Comparison of ENCODE assay signal across 1 cellular context in the genomic region with DNA sequence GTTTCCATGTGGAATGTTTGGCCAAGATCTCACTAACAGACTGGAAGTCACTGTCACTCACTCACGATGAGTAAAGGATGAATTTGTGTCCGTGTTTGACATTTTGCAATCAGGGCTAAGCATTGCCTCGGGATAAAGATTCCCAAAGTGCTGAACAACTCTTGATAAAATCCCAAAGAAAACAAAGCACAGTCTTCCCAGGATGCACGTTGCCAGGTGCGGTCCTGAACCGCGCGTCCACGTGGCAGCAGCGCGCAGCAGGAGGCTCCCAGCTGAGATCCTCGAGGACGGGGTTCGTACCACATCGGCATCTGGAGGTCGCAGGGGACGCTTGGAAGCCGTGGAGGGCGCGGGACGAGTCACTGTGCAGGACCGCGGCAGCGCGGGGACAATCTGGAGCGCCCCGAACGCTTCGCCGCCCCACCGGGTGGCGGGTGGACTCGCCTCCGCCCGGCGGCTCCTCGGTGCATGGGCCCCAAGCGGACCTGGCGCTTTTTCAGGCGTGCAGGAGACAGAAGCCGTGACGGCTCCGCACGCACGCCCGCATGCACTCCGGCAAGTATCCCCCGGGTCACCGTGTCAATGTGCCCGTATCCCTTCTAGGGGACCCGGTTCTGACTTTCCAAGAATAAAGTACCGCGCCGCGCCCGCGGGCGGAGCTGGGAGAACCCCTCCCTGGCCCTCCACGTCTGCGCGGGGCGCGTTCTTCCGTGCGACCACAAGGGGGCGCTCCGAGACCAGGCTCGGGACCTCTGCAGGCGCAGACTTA.
TF ChIP-seq lines count a peak whose summit lies in the region.

No MANE protein-coding gene starts in this region.

TF ChIP-seq in HepG2, 621 proteins besides CTCF, POLR2A, EP300 and RAD21 (continued from another document and continues in another):
- no peak; the same call in 1 of the 2 replicates for TF ChIP-seq ZNF816 (CRISPR knock-in tag; IDR thresholded peaks at IDR 0.05; ENCODE audit: borderline replicate concordance)
- TF ChIP-seq, protein P1, sequence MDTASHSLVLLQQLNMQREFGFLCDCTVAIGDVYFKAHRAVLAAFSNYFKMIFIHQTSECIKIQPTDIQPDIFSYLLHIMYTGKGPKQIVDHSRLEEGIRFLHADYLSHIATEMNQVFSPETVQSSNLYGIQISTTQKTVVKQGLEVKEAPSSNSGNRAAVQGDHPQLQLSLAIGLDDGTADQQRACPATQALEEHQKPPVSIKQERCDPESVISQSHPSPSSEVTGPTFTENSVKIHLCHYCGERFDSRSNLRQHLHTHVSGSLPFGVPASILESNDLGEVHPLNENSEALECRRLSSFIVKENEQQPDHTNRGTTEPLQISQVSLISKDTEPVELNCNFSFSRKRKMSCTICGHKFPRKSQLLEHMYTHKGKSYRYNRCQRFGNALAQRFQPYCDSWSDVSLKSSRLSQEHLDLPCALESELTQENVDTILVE (CRISPR knock-in tag; IDR thresholded peaks at IDR 0.05) = peak; percentile 37; the same call in 1 of the 2 replicates
- TF ChIP-seq, protein P2, sequence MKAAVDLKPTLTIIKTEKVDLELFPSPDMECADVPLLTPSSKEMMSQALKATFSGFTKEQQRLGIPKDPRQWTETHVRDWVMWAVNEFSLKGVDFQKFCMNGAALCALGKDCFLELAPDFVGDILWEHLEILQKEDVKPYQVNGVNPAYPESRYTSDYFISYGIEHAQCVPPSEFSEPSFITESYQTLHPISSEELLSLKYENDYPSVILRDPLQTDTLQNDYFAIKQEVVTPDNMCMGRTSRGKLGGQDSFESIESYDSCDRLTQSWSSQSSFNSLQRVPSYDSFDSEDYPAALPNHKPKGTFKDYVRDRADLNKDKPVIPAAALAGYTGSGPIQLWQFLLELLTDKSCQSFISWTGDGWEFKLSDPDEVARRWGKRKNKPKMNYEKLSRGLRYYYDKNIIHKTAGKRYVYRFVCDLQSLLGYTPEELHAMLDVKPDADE (CRISPR knock-in tag; IDR thresholded peaks at IDR 0.05) = peak; percentile 89; the same call in 1 of the 2 replicates
- TF ChIP-seq SMAD9 (CRISPR knock-in tag; IDR thresholded peaks at IDR 0.05) = 0 out of 2 replicates have a peak, but pooled peaks have one; percentile 80
- no peak for TF ChIP-seq NPAS2 (CRISPR knock-in tag; IDR thresholded peaks at IDR 0.05; ENCODE audit: borderline replicate concordance)
- TF ChIP-seq ZNF121 (CRISPR knock-in tag; IDR thresholded peaks at IDR 0.05) = peak; percentile 26; the same call in 1 of the 2 replicates
- peak; percentile 84; the same call in 1 of the 2 replicates for TF ChIP-seq ZNF569 (CRISPR knock-in tag; IDR thresholded peaks at IDR 0.05; ENCODE audit: borderline replicate concordance)
- TF ChIP-seq ZNF24 (IDR thresholded peaks at IDR 0.05) = no peak
- no peak for TF ChIP-seq GPN1 (CRISPR knock-in tag; IDR thresholded peaks at IDR 0.05; ENCODE audit: borderline replicate concordance)
- TF ChIP-seq ZNF430 (CRISPR knock-in tag; IDR thresholded peaks at IDR 0.05) = peak; percentile 98
- TF ChIP-seq ZNF614 (CRISPR knock-in tag; IDR thresholded peaks at IDR 0.05; ENCODE audit: borderline replicate concordance) = 0 out of 2 replicates have a peak, but pooled peaks have one; percentile 3
- TF ChIP-seq, protein P3, sequence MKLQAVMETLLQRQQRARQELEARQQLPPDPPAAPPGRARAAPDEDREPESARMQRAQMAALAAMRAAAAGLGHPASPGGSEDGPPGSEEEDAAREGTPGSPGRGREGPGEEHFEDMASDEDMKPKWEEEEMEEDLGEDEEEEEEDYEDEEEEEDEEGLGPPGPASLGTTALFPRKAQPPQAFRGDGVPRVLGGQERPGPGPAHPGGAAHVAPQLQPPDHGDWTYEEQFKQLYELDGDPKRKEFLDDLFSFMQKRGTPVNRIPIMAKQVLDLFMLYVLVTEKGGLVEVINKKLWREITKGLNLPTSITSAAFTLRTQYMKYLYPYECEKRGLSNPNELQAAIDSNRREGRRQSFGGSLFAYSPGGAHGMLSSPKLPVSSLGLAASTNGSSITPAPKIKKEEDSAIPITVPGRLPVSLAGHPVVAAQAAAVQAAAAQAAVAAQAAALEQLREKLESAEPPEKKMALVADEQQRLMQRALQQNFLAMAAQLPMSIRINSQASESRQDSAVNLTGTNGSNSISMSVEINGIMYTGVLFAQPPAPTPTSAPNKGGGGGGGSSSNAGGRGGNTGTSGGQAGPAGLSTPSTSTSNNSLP (IDR thresholded peaks at IDR 0.05; ENCODE audit: low read depth, low read length) = no peak
- TF ChIP-seq ZNF282 (IDR thresholded peaks at IDR 0.05; ENCODE audit: partially characterized antibody) = no peak
- TF ChIP-seq, protein P4, sequence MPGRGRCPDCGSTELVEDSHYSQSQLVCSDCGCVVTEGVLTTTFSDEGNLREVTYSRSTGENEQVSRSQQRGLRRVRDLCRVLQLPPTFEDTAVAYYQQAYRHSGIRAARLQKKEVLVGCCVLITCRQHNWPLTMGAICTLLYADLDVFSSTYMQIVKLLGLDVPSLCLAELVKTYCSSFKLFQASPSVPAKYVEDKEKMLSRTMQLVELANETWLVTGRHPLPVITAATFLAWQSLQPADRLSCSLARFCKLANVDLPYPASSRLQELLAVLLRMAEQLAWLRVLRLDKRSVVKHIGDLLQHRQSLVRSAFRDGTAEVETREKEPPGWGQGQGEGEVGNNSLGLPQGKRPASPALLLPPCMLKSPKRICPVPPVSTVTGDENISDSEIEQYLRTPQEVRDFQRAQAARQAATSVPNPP (CRISPR knock-in tag; IDR thresholded peaks at IDR 0.05) = no peak
- TF ChIP-seq, protein P5, sequence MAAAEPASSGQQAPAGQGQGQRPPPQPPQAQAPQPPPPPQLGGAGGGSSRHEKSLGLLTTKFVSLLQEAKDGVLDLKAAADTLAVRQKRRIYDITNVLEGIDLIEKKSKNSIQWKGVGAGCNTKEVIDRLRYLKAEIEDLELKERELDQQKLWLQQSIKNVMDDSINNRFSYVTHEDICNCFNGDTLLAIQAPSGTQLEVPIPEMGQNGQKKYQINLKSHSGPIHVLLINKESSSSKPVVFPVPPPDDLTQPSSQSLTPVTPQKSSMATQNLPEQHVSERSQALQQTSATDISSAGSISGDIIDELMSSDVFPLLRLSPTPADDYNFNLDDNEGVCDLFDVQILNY (CRISPR knock-in tag; conservative IDR thresholded peaks at IDR 0.05) = peak; percentile 38; the same call in 1 of the 2 replicates
- TF ChIP-seq SETDB1 (CRISPR knock-in tag; IDR thresholded peaks at IDR 0.05; ENCODE audit: borderline replicate concordance) = no peak
- TF ChIP-seq, protein P6, sequence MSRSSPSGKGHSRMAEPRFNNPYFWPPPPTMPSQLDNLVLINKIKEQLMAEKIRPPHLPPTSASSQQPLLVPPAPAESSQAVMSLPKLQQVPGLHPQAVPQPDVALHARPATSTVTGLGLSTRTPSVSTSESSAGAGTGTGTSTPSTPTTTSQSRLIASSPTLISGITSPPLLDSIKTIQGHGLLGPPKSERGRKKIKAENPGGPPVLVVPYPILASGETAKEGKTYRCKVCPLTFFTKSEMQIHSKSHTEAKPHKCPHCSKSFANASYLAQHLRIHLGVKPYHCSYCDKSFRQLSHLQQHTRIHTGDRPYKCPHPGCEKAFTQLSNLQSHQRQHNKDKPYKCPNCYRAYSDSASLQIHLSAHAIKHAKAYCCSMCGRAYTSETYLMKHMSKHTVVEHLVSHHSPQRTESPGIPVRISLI (CRISPR knock-in tag; IDR thresholded peaks at IDR 0.05; ENCODE audit: borderline replicate concordance) = peak; percentile 6; the same call in 1 of the 2 replicates
- no peak for TF ChIP-seq LCORL (IDR thresholded peaks at IDR 0.05)
- TF ChIP-seq LCORL (CRISPR knock-in tag; IDR thresholded peaks at IDR 0.05) = peak; percentile 51; the same call in 1 of the 2 replicates
- TF ChIP-seq ZNF101 (CRISPR knock-in tag; IDR thresholded peaks at IDR 0.05; ENCODE audit: borderline replicate concordance, low read depth) = peak; percentile 19; the same call in 1 of the 2 replicates
- TF ChIP-seq PCBP2 (optimal IDR thresholded peaks at IDR 0.05; ENCODE audit: low read depth, low read length, poor library complexity, severe bottlenecking) = no peak
- peak; percentile 97; the same call in 1 of the 2 replicates for TF ChIP-seq ZNF337 (CRISPR knock-in tag; IDR thresholded peaks at IDR 0.05; ENCODE audit: borderline replicate concordance, low read depth)
- TF ChIP-seq ZNF703 (CRISPR knock-in tag; IDR thresholded peaks at IDR 0.05; ENCODE audit: borderline replicate concordance) = peak; percentile 92; the same call in 1 of the 2 replicates
- TF ChIP-seq NR3C1 (CRISPR knock-in tag; IDR thresholded peaks at IDR 0.05) = no peak
- TF ChIP-seq MTA3 (CRISPR knock-in tag; IDR thresholded peaks at IDR 0.05) = no peak
- peak; percentile 96 for TF ChIP-seq STAG1 (CRISPR knock-in tag; IDR thresholded peaks at IDR 0.05)
- peak; percentile 19; the same call in 1 of the 2 replicates for TF ChIP-seq MEIS2 (CRISPR knock-in tag; IDR thresholded peaks at IDR 0.05)
- peak; percentile 97 for TF ChIP-seq ZNF274 (CRISPR knock-in tag; IDR thresholded peaks at IDR 0.05)
- TF ChIP-seq CHD2 (IDR thresholded peaks at IDR 0.05; ENCODE audit: low read depth, low read length) = no peak
- no peak for TF ChIP-seq BHLHE40 (IDR thresholded peaks at IDR 0.05; ENCODE audit: low read length)
- peak; percentile 91; the same call in 1 of the 2 replicates for TF ChIP-seq ZNF678 (CRISPR knock-in tag; IDR thresholded peaks at IDR 0.05)
- no peak; the same call in 1 of the 2 replicates for TF ChIP-seq ELF1 (CRISPR knock-in tag; IDR thresholded peaks at IDR 0.05)
- TF ChIP-seq, protein P7, sequence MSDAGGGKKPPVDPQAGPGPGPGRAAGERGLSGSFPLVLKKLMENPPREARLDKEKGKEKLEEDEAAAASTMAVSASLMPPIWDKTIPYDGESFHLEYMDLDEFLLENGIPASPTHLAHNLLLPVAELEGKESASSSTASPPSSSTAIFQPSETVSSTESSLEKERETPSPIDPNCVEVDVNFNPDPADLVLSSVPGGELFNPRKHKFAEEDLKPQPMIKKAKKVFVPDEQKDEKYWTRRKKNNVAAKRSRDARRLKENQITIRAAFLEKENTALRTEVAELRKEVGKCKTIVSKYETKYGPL (CRISPR knock-in tag; IDR thresholded peaks at IDR 0.05) = no peak
- peak in 1 of 2 experiments; percentile 88; a peak in 2 of 4 replicates for TF ChIP-seq KLF16 (CRISPR knock-in tag; IDR thresholded peaks at IDR 0.05)
- TF ChIP-seq, protein P8, sequence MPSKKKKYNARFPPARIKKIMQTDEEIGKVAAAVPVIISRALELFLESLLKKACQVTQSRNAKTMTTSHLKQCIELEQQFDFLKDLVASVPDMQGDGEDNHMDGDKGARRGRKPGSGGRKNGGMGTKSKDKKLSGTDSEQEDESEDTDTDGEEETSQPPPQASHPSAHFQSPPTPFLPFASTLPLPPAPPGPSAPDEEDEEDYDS (CRISPR knock-in tag; IDR thresholded peaks at IDR 0.05) = no peak
- TF ChIP-seq THYN1 (CRISPR knock-in tag; IDR thresholded peaks at IDR 0.05; ENCODE audit: borderline replicate concordance, low read depth) = no peak
- peak; percentile 41; the same call in 1 of the 2 replicates for TF ChIP-seq ZNF556 (CRISPR knock-in tag; IDR thresholded peaks at IDR 0.05; ENCODE audit: borderline replicate concordance)
- no peak for TF ChIP-seq HCFC1 (IDR thresholded peaks at IDR 0.05; ENCODE audit: low read depth, low read length)
- 0 out of 2 replicates have a peak, but pooled peaks have one; percentile 12 for TF ChIP-seq ZFP1 (CRISPR knock-in tag; IDR thresholded peaks at IDR 0.05)
- peak; percentile 62 for TF ChIP-seq TEAD3 (CRISPR knock-in tag; optimal IDR thresholded peaks at IDR 0.05; ENCODE audit: borderline replicate concordance)
- TF ChIP-seq, protein P9, sequence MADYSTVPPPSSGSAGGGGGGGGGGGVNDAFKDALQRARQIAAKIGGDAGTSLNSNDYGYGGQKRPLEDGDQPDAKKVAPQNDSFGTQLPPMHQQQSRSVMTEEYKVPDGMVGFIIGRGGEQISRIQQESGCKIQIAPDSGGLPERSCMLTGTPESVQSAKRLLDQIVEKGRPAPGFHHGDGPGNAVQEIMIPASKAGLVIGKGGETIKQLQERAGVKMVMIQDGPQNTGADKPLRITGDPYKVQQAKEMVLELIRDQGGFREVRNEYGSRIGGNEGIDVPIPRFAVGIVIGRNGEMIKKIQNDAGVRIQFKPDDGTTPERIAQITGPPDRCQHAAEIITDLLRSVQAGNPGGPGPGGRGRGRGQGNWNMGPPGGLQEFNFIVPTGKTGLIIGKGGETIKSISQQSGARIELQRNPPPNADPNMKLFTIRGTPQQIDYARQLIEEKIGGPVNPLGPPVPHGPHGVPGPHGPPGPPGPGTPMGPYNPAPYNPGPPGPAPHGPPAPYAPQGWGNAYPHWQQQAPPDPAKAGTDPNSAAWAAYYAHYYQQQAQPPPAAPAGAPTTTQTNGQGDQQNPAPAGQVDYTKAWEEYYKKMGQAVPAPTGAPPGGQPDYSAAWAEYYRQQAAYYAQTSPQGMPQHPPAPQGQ (CRISPR knock-in tag; IDR thresholded peaks at IDR 0.05; ENCODE audit: borderline replicate concordance) = no peak
- peak; percentile 71 for TF ChIP-seq ASH2L (IDR thresholded peaks at IDR 0.05; ENCODE audit: insufficient read length, low read depth, low read length)
- peak; percentile 41; the same call in 1 of the 2 replicates for TF ChIP-seq SIX4 (CRISPR knock-in tag; IDR thresholded peaks at IDR 0.05)
- TF ChIP-seq MTA1 (CRISPR knock-in tag; IDR thresholded peaks at IDR 0.05; ENCODE audit: borderline replicate concordance) = peak; percentile 61
- TF ChIP-seq, protein P10, sequence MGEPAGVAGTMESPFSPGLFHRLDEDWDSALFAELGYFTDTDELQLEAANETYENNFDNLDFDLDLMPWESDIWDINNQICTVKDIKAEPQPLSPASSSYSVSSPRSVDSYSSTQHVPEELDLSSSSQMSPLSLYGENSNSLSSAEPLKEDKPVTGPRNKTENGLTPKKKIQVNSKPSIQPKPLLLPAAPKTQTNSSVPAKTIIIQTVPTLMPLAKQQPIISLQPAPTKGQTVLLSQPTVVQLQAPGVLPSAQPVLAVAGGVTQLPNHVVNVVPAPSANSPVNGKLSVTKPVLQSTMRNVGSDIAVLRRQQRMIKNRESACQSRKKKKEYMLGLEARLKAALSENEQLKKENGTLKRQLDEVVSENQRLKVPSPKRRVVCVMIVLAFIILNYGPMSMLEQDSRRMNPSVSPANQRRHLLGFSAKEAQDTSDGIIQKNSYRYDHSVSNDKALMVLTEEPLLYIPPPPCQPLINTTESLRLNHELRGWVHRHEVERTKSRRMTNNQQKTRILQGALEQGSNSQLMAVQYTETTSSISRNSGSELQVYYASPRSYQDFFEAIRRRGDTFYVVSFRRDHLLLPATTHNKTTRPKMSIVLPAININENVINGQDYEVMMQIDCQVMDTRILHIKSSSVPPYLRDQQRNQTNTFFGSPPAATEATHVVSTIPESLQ (CRISPR knock-in tag; conservative IDR thresholded peaks at IDR 0.05) = no peak
- TF ChIP-seq SP1 (IDR thresholded peaks at IDR 0.05) = no peak
- TF ChIP-seq SP1 (CRISPR knock-in tag; IDR thresholded peaks at IDR 0.05) = peak; percentile 29; the same call in 1 of the 2 replicates
- peak; percentile 98 for TF ChIP-seq DMAP1 (CRISPR knock-in tag; IDR thresholded peaks at IDR 0.05)
- TF ChIP-seq ZNF3 (CRISPR knock-in tag; IDR thresholded peaks at IDR 0.05) = 0 out of 2 replicates have a peak, but pooled peaks have one; percentile 54
